ENCODE assay signal across 8 cellular contexts in the genomic region with DNA sequence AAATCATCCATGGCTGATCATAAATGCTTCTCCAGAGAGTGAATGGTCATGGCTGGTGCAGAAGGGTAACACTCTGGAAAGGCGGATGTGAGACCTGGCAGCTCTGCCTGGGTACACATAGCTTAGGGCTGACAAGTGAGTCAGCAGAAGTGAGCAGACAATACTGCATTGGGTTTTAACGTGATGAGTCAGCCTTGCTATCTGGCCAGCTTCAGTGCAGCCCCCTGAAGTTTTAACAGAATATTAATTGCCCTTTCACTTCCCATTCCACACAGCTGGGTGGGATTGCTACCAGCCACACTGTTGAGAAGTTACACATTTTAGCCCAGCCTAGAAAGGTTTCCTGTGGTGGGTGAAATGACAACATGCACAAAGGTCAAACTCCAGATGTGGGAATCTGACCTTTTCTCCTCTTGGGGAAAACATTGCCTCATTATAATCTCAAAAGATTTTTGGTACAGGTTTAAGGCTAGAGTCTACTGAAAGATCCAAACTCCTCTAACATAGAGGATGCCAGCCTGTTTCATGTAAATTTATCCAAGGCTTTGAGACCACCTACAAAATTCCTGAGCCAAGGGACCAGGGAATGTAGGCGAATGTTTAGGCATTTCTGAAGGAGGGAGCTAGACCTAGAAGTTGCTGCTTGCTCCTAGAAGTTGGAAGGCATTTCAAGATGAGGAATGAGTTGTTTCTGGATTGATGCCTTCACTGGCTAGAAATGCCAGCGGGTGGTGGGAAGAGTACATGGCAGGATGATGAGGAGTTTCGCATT.
DNase-seq lines count a peak whose midpoint lies in the region; ATAC-seq and TF ChIP-seq lines count a peak whose summit lies in the region.

No MANE protein-coding gene starts in this region.

- H3K4me1 Mint-ChIP-seq in T-helper 2 cell treated with Interferon-gamma antibody and Interleukin-4, amounts not matched to agents 5 μg/mL and 100 μg/mL, for 36 hours (ENCODE audit: low read depth), result peaks cover 20% of the 10 kb centered on the region
- H3K4me1 Mint-ChIP-seq in HFFc6 (ENCODE audit: low read depth) (peaks cover 82% of the 10 kb centered on the region), type B pancreatic cell (ENCODE audit: unreplicated experiment) (peaks cover 39% of the 10 kb centered on the region)

- H3K27ac ChIP-seq in body of pancreas, result no peak overlapping the region

- intact Hi-C loops in body of pancreas (cut with DNase I) (no loop called here), left colon (cut with DNase I, micrococcal nuclease) (no loop called here)

- TF ChIP-seq POLR2A in body of pancreas (IDR thresholded peaks at IDR 0.05), result no peak

- no peak for TF ChIP-seq CTCF in HFFc6 (IDR thresholded peaks at IDR 0.05)
- no peak for TF ChIP-seq CTCF in body of pancreas (IDR thresholded peaks at IDR 0.05)
- no peak for TF ChIP-seq CTCF in type B pancreatic cell (conservative IDR thresholded peaks at IDR 0.05)

- 64 to 74% methylated on average over 4 to 5 of the region's 5 CpGs for WGBS in body of pancreas, 2 donors

- peaks cover 8% of the 10 kb centered on the region for H3K36me3 Mint-ChIP-seq in T-helper 2 cell treated with Interferon-gamma antibody and Interleukin-4, amounts not matched to agents 5 μg/mL and 100 μg/mL, for 36 hours (ENCODE audit: low read depth)
- peaks cover 10% of the 10 kb centered on the region; the same call in 1 of the 2 replicates for H3K36me3 Mint-ChIP-seq in HFFc6 (ENCODE audit: low read depth)
- peaks cover 3% of the 10 kb centered on the region for H3K36me3 Mint-ChIP-seq in type B pancreatic cell

- no peaks in the 10 kb centered on the region for H3K9me3 ChIP-seq in body of pancreas

- DNase-seq in T-helper 2 cell treated with Interferon-gamma antibody and Interleukin-4, amounts not matched to agents 5 μg/mL and 100 μg/mL, for 36 hours (ENCODE audit: low spot score), result peak; percentile 16
- DNase-seq in T-helper 2 cell (no peak), HFFc6 (peak; percentile 91), LoVo (ENCODE audit: low spot score) (peak; percentile 70), body of pancreas (peak; percentile 26 to 62 (median 52)), left colon (peak in 1 of 2 donors; percentile 12), type B pancreatic cell (ENCODE audit: extremely low spot score, unreplicated experiment) (no peak), H7 (no peak)

- H3K4me3 ChIP-seq in body of pancreas (no peak overlapping the region), H7 (ENCODE audit: insufficient read depth, low read depth, low read length) (no peak overlapping the region)

- ATAC-seq in body of pancreas (peak; percentile 70), left colon (peak; percentile 27)

- H3K27me3 ChIP-seq in body of pancreas (no peaks in the 10 kb centered on the region), H7 (ENCODE audit: control insufficient read depth, insufficient read depth, low read length) (no peaks in the 10 kb centered on the region)

- H3K36me3 ChIP-seq in body of pancreas (replicated peaks in 1 of 2; ENCODE audit: insufficient read depth in 1 of 2, low read depth in 2 of 2) (no peaks in the 10 kb centered on the region), H7 (replicated peaks; ENCODE audit: control insufficient read depth, insufficient read depth, low read length) (no peaks in the 10 kb centered on the region)

- H3K27ac Mint-ChIP-seq in T-helper 2 cell treated with Interferon-gamma antibody and Interleukin-4, amounts not matched to agents 5 μg/mL and 100 μg/mL, for 36 hours, result no peak overlapping the region
- peak overlapping the region; percentile 91 for H3K27ac Mint-ChIP-seq in HFFc6
- peak overlapping the region; percentile 55 for H3K27ac Mint-ChIP-seq in type B pancreatic cell

- H3K4me1 ChIP-seq in body of pancreas, result peaks cover 8% of the 10 kb centered on the region

- H3K4me3 Mint-ChIP-seq in T-helper 2 cell treated with Interferon-gamma antibody and Interleukin-4, amounts not matched to agents 5 μg/mL and 100 μg/mL, for 36 hours, result no peak overlapping the region
- H3K4me3 Mint-ChIP-seq in HFFc6 (peak overlapping the region; percentile 64), type B pancreatic cell (peak overlapping the region; percentile 40)

- H3K27me3 Mint-ChIP-seq in T-helper 2 cell treated with Interferon-gamma antibody and Interleukin-4, amounts not matched to agents 5 μg/mL and 100 μg/mL, for 36 hours (ENCODE audit: low read depth), result no peaks in the 10 kb centered on the region
- no peaks in the 10 kb centered on the region for H3K27me3 Mint-ChIP-seq in HFFc6 (ENCODE audit: insufficient read depth)
- H3K27me3 Mint-ChIP-seq in type B pancreatic cell, result no peaks in the 10 kb centered on the region

- peaks cover 5% of the 10 kb centered on the region for H3K9me3 Mint-ChIP-seq in T-helper 2 cell treated with Interferon-gamma antibody and Interleukin-4, amounts not matched to agents 5 μg/mL and 100 μg/mL, for 36 hours
- H3K9me3 Mint-ChIP-seq in HFFc6 (peaks cover 4% of the 10 kb centered on the region; the same call in 1 of the 2 replicates), type B pancreatic cell (peaks cover 4% of the 10 kb centered on the region)

Comparison
In these comparisons a context has a peak if more than half of its experiments do, and no peak if none do; other contexts are left out.
1. DNase-seq: peak in T-helper 2 cell treated with Interferon-gamma antibody and Interleukin-4, amounts not matched to agents 5 μg/mL and 100 μg/mL, for 36 hours (single experiment), HFFc6 (single experiment), LoVo (single experiment) and body of pancreas (4 of 4); none in T-helper 2 cell (0 of 5), type B pancreatic cell (single experiment) and H7 (single experiment).